17 cellular contexts compared by ENCODE assay signal in the genomic region with DNA sequence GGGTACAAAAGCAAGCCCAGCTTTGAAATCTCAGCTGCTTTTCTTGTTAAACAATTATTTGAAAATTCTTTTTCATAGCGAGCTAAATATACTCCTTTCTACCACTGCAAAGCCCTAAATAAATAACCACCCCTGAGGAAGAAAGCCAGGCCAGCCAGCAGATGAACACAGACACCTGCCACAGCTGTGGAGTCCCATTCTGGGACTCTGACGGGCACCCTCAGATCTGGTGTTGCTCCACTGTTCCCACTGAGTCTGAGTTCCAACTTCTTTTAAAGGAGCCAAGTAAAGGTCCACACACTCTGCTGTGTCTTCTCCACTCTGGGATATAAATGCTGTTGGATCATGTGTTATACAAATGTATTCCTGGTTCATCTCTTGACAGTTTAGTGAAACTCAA.
"Had no signal": no experiment of that assay in that cellular context is flagged by ENCODE, and none has a peak within 500 bp of the region (broad histone marks: within the 10 kb centered on the region; RNA-seq: fewer than 3 reads in every experiment).

No MANE protein-coding gene starts in this region.

- DNase-seq: colonic mucosa; cortex of kidney; effector CD4-positive, alpha-beta T cell; effector memory CD4-positive, alpha-beta T cell; foreskin keratinocyte; heart left ventricle; hippocampal formation; left cardiac atrium; left lung; left ventricle myocardium superior; lower lobe of right lung; mesenchymal stem cell; mucosa of descending colon had no signal

- H3K9me3 ChIP-seq: colonic mucosa, lower lobe of right lung, mucosa of descending colon had no signal

- H3K4me3 Mint-ChIP-seq: dendritic cell treated with granulocyte-macrophage colony-stimulating factor and Interleukin-4, amounts not matched to agents 40 ng/mL and 50 ng/mL, for 4 days; mesothelial cell of epicardium had no signal

- H3K27me3 ChIP-seq: colonic mucosa, esophagus muscularis mucosa, foreskin keratinocyte, left lung had no signal

- H3K27ac Mint-ChIP-seq: dendritic cell treated with granulocyte-macrophage colony-stimulating factor and Interleukin-4, amounts not matched to agents 40 ng/mL and 50 ng/mL, for 4 days; mesothelial cell of epicardium had no signal

- H3K4me1 Mint-ChIP-seq: mesothelial cell of epicardium had no signal

- ATAC-seq: foreskin keratinocyte, gastroesophageal sphincter, heart left ventricle, left cardiac atrium, left lung, left ventricle myocardium superior, lower lobe of right lung, mucosa of descending colon had no signal

- H3K36me3 ChIP-seq: colonic mucosa, esophagus muscularis mucosa, gastroesophageal sphincter, heart left ventricle, left lung, lower lobe of right lung had no signal

- H3K9me3 Mint-ChIP-seq: dendritic cell treated with granulocyte-macrophage colony-stimulating factor and Interleukin-4, amounts not matched to agents 40 ng/mL and 50 ng/mL, for 4 days had no signal

- H3K4me3 ChIP-seq: colonic mucosa, esophagus muscularis mucosa, gastroesophageal sphincter, heart left ventricle, left lung, lower lobe of right lung, mucosa of descending colon had no signal

- H3K36me3 Mint-ChIP-seq: mesothelial cell of epicardium had no signal

- H3K27ac ChIP-seq: colonic mucosa, esophagus muscularis mucosa, foreskin keratinocyte, gastroesophageal sphincter, heart left ventricle, left lung, lower lobe of right lung had no signal

- H3K4me1 ChIP-seq: colonic mucosa, esophagus muscularis mucosa, foreskin keratinocyte, gastroesophageal sphincter, heart left ventricle, left lung, lower lobe of right lung had no signal
